In genomic region chr2:239882335-239882734, GRCh38 we compare ENCODE assay signal across 1 cellular context.
TF ChIP-seq lines count a peak whose summit lies in the region.

No MANE protein-coding gene starts in this region.

TF ChIP-seq in H1, 55 proteins besides CTCF, POLR2A, EP300 and RAD21:
- TF ChIP-seq ASH2L (IDR thresholded peaks at IDR 0.05; ENCODE audit: low read length) (no peak), KDM1A (IDR thresholded peaks at IDR 0.05; ENCODE audit: borderline replicate concordance, low read length) (no peak), FOSL1 (IDR thresholded peaks at IDR 0.05; ENCODE audit: insufficient read depth, low read depth, low read length) (no peak), CHD1 (IDR thresholded peaks at IDR 0.05; ENCODE audit: low read depth, low read length) (no peak), KDM4A (IDR thresholded peaks at IDR 0.05; ENCODE audit: low read depth, low read length, severe bottlenecking) (no peak), BRCA1 (IDR thresholded peaks at IDR 0.05; ENCODE audit: low read depth, low read length) (no peak), MAFK (IDR thresholded peaks at IDR 0.05; ENCODE audit: low read depth, low read length) (no peak), POU5F1 (IDR thresholded peaks at IDR 0.05; ENCODE audit: low read depth, low read length) (no peak), ATF3 (IDR thresholded peaks at IDR 0.05; ENCODE audit: insufficient read depth, low read depth, low read length) (no peak), SIN3A (conservative IDR thresholded peaks at IDR 0.05 in 1 of 2, IDR thresholded peaks at IDR 0.05 in 1 of 2; ENCODE audit: low read depth in 1 of 2, low read length in 2 of 2) (no peak), RNF2 (IDR thresholded peaks at IDR 0.05; ENCODE audit: borderline replicate concordance, low read depth, low read length, missing control alignments, poor library complexity, severe bottlenecking) (no peak), E2F6 (IDR thresholded peaks at IDR 0.05) (no peak), RFX5 (IDR thresholded peaks at IDR 0.05; ENCODE audit: borderline replicate concordance, low read depth, low read length) (no peak), SIRT6 (IDR thresholded peaks at IDR 0.05; ENCODE audit: low read length) (no peak), GTF2F1 (IDR thresholded peaks at IDR 0.05; ENCODE audit: borderline replicate concordance, low read depth, low read length) (no peak), CREB1 (IDR thresholded peaks at IDR 0.05) (no peak), CBX8 (IDR thresholded peaks at IDR 0.05; ENCODE audit: borderline replicate concordance, low read depth, low read length) (no peak), GABPA (IDR thresholded peaks at IDR 0.05; ENCODE audit: borderline replicate concordance, insufficient read depth, low read length) (no peak)
TF ChIP-seq in H1: peak in this region for 0.
